ENCODE assay signal across 21 cellular contexts in genomic region chr3:126339466-126339865, GRCh38. TPM values are rescaled to one million over a fixed set of nuclear protein-coding genes. Genes with fewer than 3 reads are reported as not detected.
DNase-seq lines count a peak whose midpoint lies in the region; ATAC-seq and TF ChIP-seq lines count a peak whose summit lies in the region.
"Had no signal": no experiment of that assay in that cellular context is flagged by ENCODE, and none has a peak within 500 bp of the region (broad histone marks: within the 10 kb centered on the region; RNA-seq: fewer than 3 reads in every experiment).

No MANE protein-coding gene starts in this region.

- H3K27me3 ChIP-seq in thoracic aorta (replicated peaks; ENCODE audit: insufficient read depth) = no peaks in the 10 kb centered on the region
- H3K27me3 ChIP-seq: BLaER1 had no signal

- H3K36me3 ChIP-seq in thoracic aorta = peaks cover 12% of the 10 kb centered on the region
- H3K36me3 ChIP-seq: BLaER1 had no signal

- peak; percentile 21 for DNase-seq in activated effector memory CD4-positive, alpha-beta T cell treated with anti-CD3 and anti-CD28 coated beads, Interleukin-2, amount 50 U/mL, for 16 hours
- no peak for DNase-seq in activated effector memory CD4-positive, alpha-beta T cell treated with Interleukin-2 at 50 U/mL for 16 hours
- DNase-seq in coronary artery (ENCODE audit: low spot score) (no peak), nephron progenitor cell (no peak), thoracic aorta (ENCODE audit: low spot score) (no peak), MCF 10A (ENCODE audit: unreplicated experiment) (no peak)
- DNase-seq: DMS79 treated with DMSO at 0.1 percent for 48 hours; KG1; NCI-H1048; NCI-H1436 treated with DMSO at 0.1 percent for 48 hours; NCI-H2029 treated with DMSO at 0.1 percent for 48 hours; NCI-H2171 treated with DMSO at 0.1 percent for 48 hours; NCI-H446 treated with DMSO at 0.1 percent for 48 hours; NK-92 treated with Interleukin-12 subunit alpha and Interleukin-12 subunit beta, amount 100 ng/mL, for 24 hours had no signal

- H3K27ac ChIP-seq in coronary artery (peak overlapping the region; percentile 37 to 50), thoracic aorta (peak overlapping the region; percentile 57 to 66)
- H3K27ac ChIP-seq: BLaER1, RWPE1 had no signal

- H3K36me3 Mint-ChIP-seq in nephron progenitor cell (ENCODE audit: low read depth) = no peaks in the 10 kb centered on the region
- peaks cover 5% of the 10 kb centered on the region for H3K36me3 Mint-ChIP-seq in MCF 10A (ENCODE audit: insufficient read depth, unreplicated experiment)
- H3K36me3 Mint-ChIP-seq: CD8-positive, alpha-beta T cell had no signal

- peaks cover 6% of the 10 kb centered on the region for H3K9me3 ChIP-seq in thoracic aorta
- H3K9me3 ChIP-seq: BLaER1 had no signal

- intact Hi-C loops in MCF 10A (cut with micrococcal nuclease) = no loop called here

- POLR2A ChIA-PET in MCF 10A (lab: Yijun Ruan, JAX) = no interaction called here

- no peak for ATAC-seq in thoracic aorta (ENCODE audit: insufficient number of reproducible peaks, low FRiP score, low read depth)
- no peak for ATAC-seq in HG03095 (IDR thresholded peaks at IDR 0.05; ENCODE audit: unreplicated experiment)
- no peak for ATAC-seq in HG03354 (IDR thresholded peaks at IDR 0.05; ENCODE audit: poor library complexity, severe bottlenecking, unreplicated experiment)
- ATAC-seq: CD8-positive, alpha-beta T cell; HCT116 had no signal

- H3K4me1 ChIP-seq in thoracic aorta (ENCODE audit: control insufficient read depth in 1 of 2, low read depth in 2 of 2) = peaks cover 16 to 45% of the 10 kb centered on the region in 2 donors
- H3K4me1 ChIP-seq: BLaER1 had no signal

- H3K4me3 Mint-ChIP-seq in nephron progenitor cell (no peak overlapping the region), MCF 10A (ENCODE audit: unreplicated experiment) (no peak overlapping the region)
- H3K4me3 Mint-ChIP-seq: CD8-positive, alpha-beta T cell had no signal

- TF ChIP-seq CTCF in coronary artery (IDR thresholded peaks at IDR 0.05) = no peak
- TF ChIP-seq CTCF in nephron progenitor cell (IDR thresholded peaks at IDR 0.05) = no peak
- TF ChIP-seq CTCF in thoracic aorta (IDR thresholded peaks at IDR 0.05) = no peak
- no peak for TF ChIP-seq CTCF in MCF 10A (IDR thresholded peaks at IDR 0.05; ENCODE audit: unreplicated experiment)

- CTCF ChIA-PET in MCF 10A (lab: Yijun Ruan, JAX) = no interaction called here

- H3K4me3 ChIP-seq in coronary artery = no peak overlapping the region
- no peak overlapping the region for H3K4me3 ChIP-seq in thoracic aorta
- H3K4me3 ChIP-seq: BLaER1 had no signal

- peaks cover 22% of the 10 kb centered on the region for H3K4me1 Mint-ChIP-seq in nephron progenitor cell
- peaks cover 6% of the 10 kb centered on the region for H3K4me1 Mint-ChIP-seq in MCF 10A (ENCODE audit: insufficient read depth, unreplicated experiment)

- no TSS peak for BruUV-seq in MCF 10A (replicated peaks; lab: Mats Ljungman, UMichigan)

- H3K27me3 Mint-ChIP-seq in nephron progenitor cell (ENCODE audit: low read depth, poor library complexity) = peaks cover 11% of the 10 kb centered on the region
- H3K27me3 Mint-ChIP-seq in MCF 10A (ENCODE audit: insufficient read depth, unreplicated experiment) = peaks cover 20% of the 10 kb centered on the region

- H3K27ac Mint-ChIP-seq in nephron progenitor cell = peak overlapping the region; percentile 19
- H3K27ac Mint-ChIP-seq in MCF 10A (ENCODE audit: low read depth, unreplicated experiment) = no peak overlapping the region
- H3K27ac Mint-ChIP-seq: CD8-positive, alpha-beta T cell had no signal

- no peaks in the 10 kb centered on the region for H3K9me3 Mint-ChIP-seq in nephron progenitor cell
- H3K9me3 Mint-ChIP-seq in MCF 10A (ENCODE audit: unreplicated experiment) = no peaks in the 10 kb centered on the region
- H3K9me3 Mint-ChIP-seq: CD8-positive, alpha-beta T cell had no signal

RNA-seq across cellular contexts. Expression of gene KLF15, which starts 17.7 kb away (rescaled TPM):
- total RNA-seq in thoracic aorta = 10 to 100 TPM; 55.7 to 90.2 TPM
- total RNA-seq in MCF 10A (2022) = 5.3 and 8.3 TPM in 2 replicates

RNA-seq across cellular contexts. Expression of gene CFAP100, which starts 55.2 kb away (rescaled TPM):
- total RNA-seq in thoracic aorta (not detected), MCF 10A (2022) (not detected in 2 replicates)
- total RNA-seq: CD8-positive, alpha-beta T cell; G401 had no signal
